Comparison of ENCODE assay signal across 11 cellular contexts in genomic region chr6:155056756-155057155, GRCh38.
"Had no signal": no experiment of that assay in that cellular context is flagged by ENCODE, and none has a peak within 500 bp of the region (broad histone marks: within the 10 kb centered on the region; RNA-seq: fewer than 3 reads in every experiment).

No MANE protein-coding gene starts in this region.

- H3K9me3 ChIP-seq: HAP-1 had no signal

- H3K27ac ChIP-seq: GM23248 had no signal

- H3K4me3 ChIP-seq: GM23248, GM23338, HAP-1 had no signal

- H3K4me1 ChIP-seq: HAP-1 had no signal

- H3K4me2 ChIP-seq: GM23338 had no signal

- H3K36me3 ChIP-seq: HAP-1 had no signal

- ATAC-seq: GM23338, HCT116 had no signal

- H2AFZ ChIP-seq: GM23248, GM23338 had no signal

- H3K9ac ChIP-seq: GM23248 had no signal

- FAIRE-seq: H1, H54 had no signal

- DNase-seq: GM23248, GOT3, H7, H9, HCEC 1CT, HFFc6 had no signal
